ENCODE assay signal across 12 cellular contexts in the genomic region with DNA sequence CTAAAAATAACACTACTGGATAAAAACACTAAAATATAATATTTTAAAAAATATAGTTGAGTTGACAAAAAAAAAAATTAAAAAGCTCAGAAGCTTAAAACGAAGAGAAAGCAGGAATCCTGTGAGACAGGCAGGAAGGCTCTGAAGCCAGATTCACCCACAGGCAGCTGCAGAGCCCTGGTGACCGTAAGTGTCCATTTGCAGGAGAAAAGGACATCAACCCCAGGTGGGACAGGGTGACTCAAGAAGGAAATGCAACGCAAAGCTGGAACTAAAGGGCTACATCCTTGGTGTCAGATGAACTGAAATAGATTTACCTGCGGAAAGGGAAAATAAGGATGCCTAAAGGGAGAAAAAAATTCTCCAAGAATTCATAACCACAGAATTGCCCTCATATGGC.
"Had no signal": no experiment of that assay in that cellular context is flagged by ENCODE, and none has a peak within 500 bp of the region (broad histone marks: within the 10 kb centered on the region; RNA-seq: fewer than 3 reads in every experiment).

No MANE protein-coding gene starts in this region.

- H3K27me3 Mint-ChIP-seq: dendritic cell treated with granulocyte-macrophage colony-stimulating factor and Interleukin-4, amounts not matched to agents 40 ng/mL and 50 ng/mL, for 4 days had no signal

- H3K27ac Mint-ChIP-seq: dendritic cell treated with granulocyte-macrophage colony-stimulating factor and Interleukin-4, amounts not matched to agents 40 ng/mL and 50 ng/mL, for 4 days had no signal

- H3K9me3 ChIP-seq: stomach, uterus had no signal

- H3K4me3 Mint-ChIP-seq: dendritic cell treated with granulocyte-macrophage colony-stimulating factor and Interleukin-4, amounts not matched to agents 40 ng/mL and 50 ng/mL, for 4 days had no signal

- ATAC-seq: left lobe of liver had no signal

- H3K27ac ChIP-seq: hepatocyte, parathyroid adenoma, stomach, uterus had no signal

- H3K27me3 ChIP-seq: hepatocyte, stomach, uterus had no signal

- DNase-seq: activated CD4-positive, alpha-beta T cell treated with anti-CD3 and anti-CD28 coated beads for 48 hours; activated gamma-delta T cell treated with Interleukin-2 at 50 U/mL for 16 hours; caudate nucleus; erythroblast; stimulated activated CD4-positive, alpha-beta T cell treated with anti-CD3 and anti-CD28 coated beads, Interleukin-2, amount 100 ng/mL, for 48 hours; stomach; T1000; uterus had no signal

- H3K4me3 ChIP-seq: hepatocyte, stomach, uterus had no signal

- H3K36me3 ChIP-seq: uterus had no signal

- H3K9me3 Mint-ChIP-seq: dendritic cell treated with granulocyte-macrophage colony-stimulating factor and Interleukin-4, amounts not matched to agents 40 ng/mL and 50 ng/mL, for 4 days had no signal

- H3K4me1 ChIP-seq: parathyroid adenoma had no signal
